23 cellular contexts compared by ENCODE assay signal in genomic region chr1:200034262-200034557, GRCh38. TPM values are rescaled to one million over a fixed set of nuclear protein-coding genes. Genes with fewer than 3 reads are reported as not detected.
DNase-seq lines count a peak whose midpoint lies in the region; ATAC-seq, FAIRE-seq and TF ChIP-seq lines count a peak whose summit lies in the region.
"Had no signal": no experiment of that assay in that cellular context is flagged by ENCODE, and none has a peak within 500 bp of the region (broad histone marks: within the 10 kb centered on the region; RNA-seq: fewer than 3 reads in every experiment).

No MANE protein-coding gene starts in this region.

- no peak overlapping the region for H4K5ac ChIP-seq in H1 (ENCODE audit: insufficient read length, low read depth, low read length)

- no peak overlapping the region for H4K8ac ChIP-seq in H1 (ENCODE audit: extremely low read depth, insufficient read depth, low read length)

- 3% methylated on average over 7 of the region's 7 CpGs; no CpG with 5 or more reads in 1 of the 2 experiments for WGBS in H1 (ENCODE audit: extremely low coverage in 1 of 2, insufficient coverage in 1 of 2, insufficient read length in 1 of 2, insufficient replicate concordance in 2 of 2, low coverage in 1 of 2, low lambda C conversion rate in 2 of 2, missing lambda C conversion rate in 1 of 2), 2 experiments

- H3K14ac ChIP-seq in H1 (ENCODE audit: insufficient read length) = no peak overlapping the region

- no peak for ATAC-seq in effector memory CD8-positive, alpha-beta T cell (replicated peaks)
- ATAC-seq: HCT116 had no signal

- no peak overlapping the region for H3K27ac Mint-ChIP-seq in neural progenitor cell
- no peak overlapping the region for H3K27ac Mint-ChIP-seq in effector memory CD8-positive, alpha-beta T cell
- H3K27ac Mint-ChIP-seq: CD8-positive, alpha-beta memory T cell had no signal

- no peak overlapping the region for H2AFZ ChIP-seq in H1 (ENCODE audit: low read length)
- no peak overlapping the region for H2AFZ ChIP-seq in neural progenitor cell (replicated peaks)

- peaks cover 41% of the 10 kb centered on the region for H3F3A ChIP-seq in neural progenitor cell (ENCODE audit: low read depth)

- peaks cover 30% of the 10 kb centered on the region for H3K27me3 Mint-ChIP-seq in neural progenitor cell (ENCODE audit: insufficient read depth, low read depth)
- peaks cover 0 to 19% of the 10 kb centered on the region in 2 donors for H3K27me3 Mint-ChIP-seq in effector memory CD8-positive, alpha-beta T cell

- H3K27ac ChIP-seq in HUES6 (ENCODE audit: low read depth, low read length) = no peak overlapping the region
- H3K27ac ChIP-seq in H1 (ENCODE audit: low read depth, low read length) = no peak overlapping the region
- H3K27ac ChIP-seq in neural progenitor cell = no peak overlapping the region
- no peak overlapping the region for H3K27ac ChIP-seq in caudate nucleus (ENCODE audit: low read depth, low read length)
- H3K27ac ChIP-seq: C4-2B had no signal

- H3K4me3 Mint-ChIP-seq in neural progenitor cell = no peak overlapping the region
- no peak overlapping the region for H3K4me3 Mint-ChIP-seq in effector memory CD8-positive, alpha-beta T cell
- H3K4me3 Mint-ChIP-seq: CD8-positive, alpha-beta memory T cell had no signal

- H3K9me3 ChIP-seq in ES-I3 (ENCODE audit: control insufficient read depth, insufficient read depth, low read length) (no peaks in the 10 kb centered on the region), HUES6 (ENCODE audit: control insufficient read depth, insufficient read depth, low read depth, low read length) (no peaks in the 10 kb centered on the region), H1 (ENCODE audit: insufficient read depth in 2 of 2, low read depth in 1 of 2, low read length in 1 of 2) (no peaks in the 10 kb centered on the region), neural progenitor cell (ENCODE audit: low read depth) (no peaks in the 10 kb centered on the region)
- H3K9me3 ChIP-seq: MG63 had no signal

- peak overlapping the region; percentile 72; the same call in 1 of the 2 replicates for H2BK5ac ChIP-seq in H1 (ENCODE audit: low read depth, low read length)

- CTCF ChIA-PET in H1 (lab: Charles Lee; ENCODE audit: partially characterized antibody) = interaction anchor here (0.8 to 2.3 kb wide), 4 partner anchors 48 to 350 kb away, joined by 3 to 8 read pairs (median 4); no protein-coding TSS in a partner anchor

- no peak overlapping the region for H3K56ac ChIP-seq in H1 (replicated peaks; ENCODE audit: insufficient read length, low read depth, low read length)

- no peak overlapping the region for H3K23ac ChIP-seq in H1 (ENCODE audit: insufficient read length)

- no peak overlapping the region for H2BK20ac ChIP-seq in H1 (ENCODE audit: low read length)

- H3K4ac ChIP-seq in H1 (replicated peaks; ENCODE audit: insufficient read length, low read depth, low read length) = no peak overlapping the region

- H4K20me1 ChIP-seq in H1 (replicated peaks in 1 of 2; ENCODE audit: control insufficient read depth in 1 of 2, insufficient read depth in 2 of 2, low read length in 2 of 2) (no peaks in the 10 kb centered on the region), neural progenitor cell (ENCODE audit: low read depth) (peaks cover 54% of the 10 kb centered on the region)

- H3K79me2 ChIP-seq in H1 (ENCODE audit: control insufficient read depth in 1 of 2, insufficient read depth in 2 of 2, low read length in 2 of 2) = no peaks in the 10 kb centered on the region
- no peaks in the 10 kb centered on the region for H3K79me2 ChIP-seq in neural progenitor cell (ENCODE audit: low read depth)

- no peak for TF ChIP-seq RAD21 in H1 (IDR thresholded peaks at IDR 0.05 in 1 of 2, conservative IDR thresholded peaks at IDR 0.05 in 1 of 2; ENCODE audit: low read depth in 2 of 2, low read length in 2 of 2)

- no peak overlapping the region for H2BK12ac ChIP-seq in H1 (ENCODE audit: low read depth, low read length)

- TF ChIP-seq CTCF in H1 (IDR thresholded peaks at IDR 0.05; ENCODE audit: control extremely low read depth in 1 of 3, insufficient read depth in 1 of 3, low read depth in 1 of 3, low read length in 3 of 3) (no peak), neural progenitor cell (IDR thresholded peaks at IDR 0.05) (no peak)

- peak overlapping the region; percentile 24; the same call in 1 of the 2 replicates for H3K9ac ChIP-seq in ES-I3 (ENCODE audit: low read depth, low read length)
- H3K9ac ChIP-seq in HUES6 (ENCODE audit: low read length) = peak overlapping the region; percentile 62
- H3K9ac ChIP-seq in H1 (replicated peaks in 1 of 4; ENCODE audit: extremely low read depth in 1 of 4, low read depth in 3 of 4, low read length in 3 of 4) = no peak overlapping the region
- no peak overlapping the region for H3K9ac ChIP-seq in neural progenitor cell

- H3K27me3 ChIP-seq in HUES6 (ENCODE audit: control insufficient read depth, insufficient read depth, low read length) (peaks cover 96% of the 10 kb centered on the region), H1 (replicated peaks in 1 of 4; ENCODE audit: control insufficient read depth in 3 of 4, extremely low read depth in 1 of 4, insufficient read depth in 3 of 4, low read length in 3 of 4) (peaks cover 26 to 85% (median 64%) of the 10 kb centered on the region in 4 experiments; a peak in 6 of 7 replicates), neural progenitor cell (peaks cover 100% of the 10 kb centered on the region)

- FAIRE-seq in H1 (lab: Jason Lieb, UNC) (no peak), H54 (lab: Jason Lieb, UNC) (no peak)
- FAIRE-seq: A204.1 had no signal

- H3K4me2 ChIP-seq in H1 (ENCODE audit: insufficient read depth in 1 of 2, low read depth in 2 of 2, low read length in 2 of 2) = peak overlapping the region; percentile 98 to 100
- peak overlapping the region; percentile 74 for H3K4me2 ChIP-seq in neural progenitor cell

- H3K4me1 ChIP-seq in ES-I3 (ENCODE audit: insufficient read depth, low read length) = peaks cover 10% of the 10 kb centered on the region
- H3K4me1 ChIP-seq in HUES6 (ENCODE audit: control insufficient read depth, insufficient read depth, low read length) = peaks cover 38% of the 10 kb centered on the region
- peaks cover 9 to 31% (median 12%) of the 10 kb centered on the region in 4 experiments for H3K4me1 ChIP-seq in H1 (replicated peaks in 1 of 4; ENCODE audit: control insufficient read depth in 3 of 4, insufficient read depth in 4 of 4, low read length in 3 of 4)
- peaks cover 26% of the 10 kb centered on the region for H3K4me1 ChIP-seq in neural progenitor cell

- TF ChIP-seq POLR2A in H1 (IDR thresholded peaks at IDR 0.05; ENCODE audit: control extremely low read depth in 1 of 2, low read depth in 2 of 2, low read length in 2 of 2) = no peak
- no peak for TF ChIP-seq POLR2A in H54 (IDR thresholded peaks at IDR 0.05; ENCODE audit: low read depth, low read length)

- H2BK15ac ChIP-seq in H1 (ENCODE audit: low read length) = no peak overlapping the region

- H3K4me3 ChIP-seq in HUES6 (ENCODE audit: low read depth, low read length) (peak overlapping the region; percentile 44), H1 (ENCODE audit: extremely low read depth in 1 of 4, insufficient read depth in 2 of 4, low read depth in 3 of 4, low read length in 4 of 4) (peak overlapping the region; percentile 8 to 69 (median 20); a peak in 5 of 8 replicates), neural progenitor cell (peak overlapping the region; percentile 32)
- H3K4me3 ChIP-seq: MG63 had no signal

- 0 out of 2 replicates have a peak overlapping the region, but pooled peaks have one; percentile 25 for H2AK5ac ChIP-seq in H1 (ENCODE audit: low read depth, low read length)

- peaks cover 13% of the 10 kb centered on the region for H3K4me1 Mint-ChIP-seq in neural progenitor cell
- peaks cover 12 to 14% of the 10 kb centered on the region in 2 donors for H3K4me1 Mint-ChIP-seq in effector memory CD8-positive, alpha-beta T cell (ENCODE audit: low read depth in 2 of 2)

- no peak for TF ChIP-seq EP300 in H1 (IDR thresholded peaks at IDR 0.05; ENCODE audit: borderline replicate concordance in 1 of 2, low read depth in 2 of 2, low read length in 2 of 2)

- no peak overlapping the region for H2BK120ac ChIP-seq in H1 (replicated peaks; ENCODE audit: low read depth, low read length)

- peaks cover 33% of the 10 kb centered on the region for H3K23me2 ChIP-seq in H1 (ENCODE audit: low read depth, low read length)

- H3K36me3 ChIP-seq in ES-I3 (ENCODE audit: insufficient read depth, low read length) (no peaks in the 10 kb centered on the region), HUES6 (ENCODE audit: control insufficient read depth, insufficient read depth, low read length) (no peaks in the 10 kb centered on the region), H1 (ENCODE audit: control insufficient read depth in 2 of 4, insufficient read depth in 4 of 4, low read length in 3 of 4) (no peaks in the 10 kb centered on the region), neural progenitor cell (no peaks in the 10 kb centered on the region)
- H3K36me3 ChIP-seq: MG63 had no signal

- no peaks in the 10 kb centered on the region for H3K36me3 Mint-ChIP-seq in neural progenitor cell
- H3K36me3 Mint-ChIP-seq in effector memory CD8-positive, alpha-beta T cell (ENCODE audit: insufficient read depth) = no peaks in the 10 kb centered on the region
- H3K36me3 Mint-ChIP-seq: CD8-positive, alpha-beta memory T cell had no signal

- POLR2A ChIA-PET in H1 (lab: Charles Lee; ENCODE audit: partially characterized antibody) = interaction anchor here (3.4 to 6.5 kb wide), 2 partner anchors 10 to 14 kb away, joined by 8 to 36 read pairs; no protein-coding TSS in a partner anchor

- no peaks in the 10 kb centered on the region for H3K79me1 ChIP-seq in H1 (ENCODE audit: low read depth, low read length)

- no peaks in the 10 kb centered on the region for H3K9me3 Mint-ChIP-seq in neural progenitor cell
- H3K9me3 Mint-ChIP-seq in effector memory CD8-positive, alpha-beta T cell = no peaks in the 10 kb centered on the region
- H3K9me3 Mint-ChIP-seq: CD8-positive, alpha-beta memory T cell had no signal

- peak overlapping the region; percentile 52; the same call in 1 of the 2 replicates for H3K18ac ChIP-seq in H1 (ENCODE audit: extremely low read depth, low read length)

- DNase-seq in H1 (ENCODE audit: low read depth in 1 of 2, low spot score in 2 of 2) (peak in 1 of 2 experiments; percentile 60), neural progenitor cell (ENCODE audit: low spot score) (peak; percentile 28), caudate nucleus (lab: John Stamatoyannopoulos, UW) (no peak), H54 (ENCODE audit: insufficient read length, low spot score) (no peak), hypothalamus (lab: John Stamatoyannopoulos, UW) (no peak)
- no peak for DNase-seq in effector memory CD8-positive, alpha-beta T cell
- DNase-seq: Calu3; CD8-positive, alpha-beta memory T cell; DMS153; GF-D8; MG63; NCI-H1048; NCI-H1417 treated with DMSO at 0.1 percent for 48 hours; NCI-H187; NCI-H446; NCI-H526 treated with DMSO at 0.1 percent for 48 hours; SHP77 had no signal

- H4K91ac ChIP-seq in H1 (replicated peaks; ENCODE audit: insufficient read length, low read length) = no peak overlapping the region

RNA-seq across cellular contexts. Expression of gene NR5A2, which starts 6.7 kb away (rescaled TPM):
- 11.6 and 11.7 TPM in 2 replicates for total RNA-seq in H1 (2021; fragmentation: NEBNext Ultra II Directional; extraction: Animal tissue kit (Norgen Biotek cat#: 25700))
- 1.7 and 2.1 TPM in 2 replicates for polyA plus RNA-seq in H1 (2011; rRNA removed)
- 2.4 TPM for polyA plus RNA-seq in H1 (2011; cell fraction: cytosol; rRNA removed)
- polyA plus RNA-seq in H1 (2011; cell fraction: nucleus; rRNA removed) = 4.2 TPM
- 1.9 to 4.9 TPM (median 2.8 TPM) in 4 replicates for polyA plus RNA-seq in H1 (2012, experiment 1 of 2)
- 0.30 TPM for polyA plus RNA-seq in H1 (2012, experiment 2 of 2)
- polyA plus RNA-seq in H1 (2013, experiment 1 of 2) = 8.1 TPM
- polyA plus RNA-seq in H1 (2013, experiment 2 of 2) = 8.4 TPM
- polyA minus RNA-seq in H1 (2011; rRNA and poly(A)+ RNA removed) = 6.8 and 9.6 TPM in 2 replicates
- polyA minus RNA-seq in H1 (2011; cell fraction: cytosol; rRNA and poly(A)+ RNA removed) = 3.2 TPM
- 18.6 TPM for polyA minus RNA-seq in H1 (2011; cell fraction: nucleus; rRNA and poly(A)+ RNA removed)
- total RNA-seq in neural progenitor cell (ENCODE audit: low replicate concordance) = 0.12 TPM in 1 of 2 replicates, not detected in the other
- total RNA-seq: CD8-positive, alpha-beta memory T cell; LHCN-M2 had no signal
- polyA plus RNA-seq: CD8-positive, alpha-beta memory T cell had no signal

Comparison
In these comparisons a context has a peak if more than half of its experiments do, and no peak if none do; other contexts are left out.
1. H3K9ac ChIP-seq: peak in ES-I3 (single experiment) and HUES6 (single experiment); none in H1 (0 of 4) and neural progenitor cell (single experiment).
2. RNA of gene NR5A2, which starts 6.7 kb away (total RNA-seq): 11.6 to 11.7 TPM in H1; 0.12 TPM in neural progenitor cell; every median in the first group is over 10 times any median in the second.
3. Peak in every context shown above with its lines, with median percentiles within 50 percentile points of each other: H3K4me3 ChIP-seq.